19 cellular contexts compared by ENCODE assay signal in the genomic region with DNA sequence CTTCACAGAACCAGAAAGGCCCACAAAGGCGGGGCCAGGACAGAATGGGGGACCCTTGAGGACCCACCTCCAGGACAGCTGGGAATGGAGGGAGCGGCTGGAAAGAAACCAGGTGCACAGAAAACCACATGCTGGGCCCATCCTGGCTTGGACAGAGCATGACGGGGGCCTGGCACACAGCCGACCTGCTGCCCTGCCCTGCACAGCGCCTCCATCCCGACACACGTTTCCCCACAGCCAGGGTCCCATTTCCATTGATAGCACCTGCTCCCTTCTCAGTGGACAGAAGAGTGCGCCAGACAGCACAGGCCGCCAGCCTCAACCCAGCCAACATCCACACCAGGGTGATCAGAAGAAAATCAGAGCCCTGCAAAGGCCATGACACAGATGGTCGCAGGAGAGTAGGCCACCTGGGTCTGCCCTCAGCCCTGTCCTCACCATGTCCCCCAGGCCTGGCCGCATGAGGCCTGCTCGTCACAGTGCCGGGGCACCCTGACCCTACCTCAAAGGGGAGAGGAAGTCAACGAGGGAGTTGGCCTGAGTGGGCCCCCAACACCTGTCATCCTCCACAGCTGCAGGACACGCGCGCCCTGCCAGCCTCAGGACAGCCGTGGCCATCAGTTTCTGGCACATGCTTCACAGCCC. TPM values are rescaled to one million over a fixed set of nuclear protein-coding genes. Genes with fewer than 3 reads are reported as not detected.
DNase-seq lines count a peak whose midpoint lies in the region; ATAC-seq and TF ChIP-seq lines count a peak whose summit lies in the region.
"Had no signal": no experiment of that assay in that cellular context is flagged by ENCODE, and none has a peak within 500 bp of the region (broad histone marks: within the 10 kb centered on the region; RNA-seq: fewer than 3 reads in every experiment).

No MANE protein-coding gene starts in this region.

- H3K9me3 ChIP-seq in upper lobe of left lung, result no peaks in the 10 kb centered on the region

- ATAC-seq in activated CD4-positive, alpha-beta T cell treated with anti-CD3 and anti-CD28 coated beads for 36 hours, result no peak
- no peak for ATAC-seq in central memory CD8-positive, alpha-beta T cell (replicated peaks; ENCODE audit: extremely low read depth, poor library complexity, severe bottlenecking)
- peak in 1 of 2 donors; percentile 52 for ATAC-seq in upper lobe of left lung (ENCODE audit: low FRiP score in 2 of 2)
- no peak for ATAC-seq in GM19395 (IDR thresholded peaks at IDR 0.05; ENCODE audit: unreplicated experiment)

- peaks cover 35% of the 10 kb centered on the region for H3K36me3 Mint-ChIP-seq in activated CD4-positive, alpha-beta T cell treated with anti-CD3 and anti-CD28 coated beads for 36 hours (ENCODE audit: low read depth)
- H3K36me3 Mint-ChIP-seq in activated CD4-positive, alpha-beta T cell treated with anti-CD3 and anti-CD28 coated beads, Interleukin-2, amount 10 ng/mL, durations not matched to agents 24 days and 14 days (ENCODE audit: low read depth), result peaks cover 49% of the 10 kb centered on the region
- peaks cover 82% of the 10 kb centered on the region for H3K36me3 Mint-ChIP-seq in central memory CD8-positive, alpha-beta T cell (ENCODE audit: insufficient read depth)

- H3K4me1 Mint-ChIP-seq in activated CD4-positive, alpha-beta T cell treated with anti-CD3 and anti-CD28 coated beads for 36 hours, result peaks cover 5% of the 10 kb centered on the region
- H3K4me1 Mint-ChIP-seq in activated CD4-positive, alpha-beta T cell treated with anti-CD3 and anti-CD28 coated beads, Interleukin-2, amount 10 ng/mL, durations not matched to agents 24 days and 14 days, result peaks cover 10% of the 10 kb centered on the region
- H3K4me1 Mint-ChIP-seq in central memory CD8-positive, alpha-beta T cell, result peaks cover 56% of the 10 kb centered on the region

- peaks cover 29 to 83% (median 64%) of the 10 kb centered on the region in 4 donors for H3K36me3 ChIP-seq in upper lobe of left lung

- H3K9me3 Mint-ChIP-seq in activated CD4-positive, alpha-beta T cell treated with anti-CD3 and anti-CD28 coated beads for 36 hours (ENCODE audit: low read depth), result no peaks in the 10 kb centered on the region
- no peaks in the 10 kb centered on the region for H3K9me3 Mint-ChIP-seq in activated CD4-positive, alpha-beta T cell treated with anti-CD3 and anti-CD28 coated beads, Interleukin-2, amount 10 ng/mL, durations not matched to agents 24 days and 14 days
- H3K9me3 Mint-ChIP-seq in central memory CD8-positive, alpha-beta T cell, result no peaks in the 10 kb centered on the region

- H3K27ac Mint-ChIP-seq in activated CD4-positive, alpha-beta T cell treated with anti-CD3 and anti-CD28 coated beads for 36 hours, result peak overlapping the region; percentile 60
- H3K27ac Mint-ChIP-seq in activated CD4-positive, alpha-beta T cell treated with anti-CD3 and anti-CD28 coated beads, Interleukin-2, amount 10 ng/mL, durations not matched to agents 24 days and 14 days, result no peak overlapping the region
- H3K27ac Mint-ChIP-seq in central memory CD8-positive, alpha-beta T cell (ENCODE audit: low read depth), result peak overlapping the region; percentile 65

- no peaks in the 10 kb centered on the region for H3K27me3 ChIP-seq in upper lobe of left lung

- H3K4me3 ChIP-seq in upper lobe of left lung, result no peak overlapping the region
- H3K4me3 ChIP-seq: SK-N-MC had no signal

- POLR2A ChIA-PET in activated CD4-positive, alpha-beta T cell treated with anti-CD3 and anti-CD28 coated beads for 36 hours (lab: Charles Lee), result no interaction called here

- no peak overlapping the region for H3K4me3 Mint-ChIP-seq in activated CD4-positive, alpha-beta T cell treated with anti-CD3 and anti-CD28 coated beads for 36 hours
- no peak overlapping the region for H3K4me3 Mint-ChIP-seq in activated CD4-positive, alpha-beta T cell treated with anti-CD3 and anti-CD28 coated beads, Interleukin-2, amount 10 ng/mL, durations not matched to agents 24 days and 14 days
- H3K4me3 Mint-ChIP-seq in central memory CD8-positive, alpha-beta T cell, result no peak overlapping the region

- CTCF ChIA-PET in activated CD4-positive, alpha-beta T cell treated with anti-CD3 and anti-CD28 coated beads for 36 hours (lab: Charles Lee), result interaction anchor here (1.0 kb wide), 1 partner anchor 11 kb away, joined by 3 read pairs; no protein-coding TSS in a partner anchor

- H3K27ac ChIP-seq in upper lobe of left lung, result peak overlapping the region; percentile 8 to 86 (median 60)
- H3K27ac ChIP-seq: 22Rv1, KMS-11, SK-N-MC had no signal

- no peak for TF ChIP-seq POLR2A in upper lobe of left lung (IDR thresholded peaks at IDR 0.05)

- TF ChIP-seq CTCF in upper lobe of left lung (IDR thresholded peaks at IDR 0.05), result no peak

- WGBS in upper lobe of left lung, 2 donors, result 86 to 91% methylated on average over 7 to 18 of the region's 18 CpGs

- H3K27me3 Mint-ChIP-seq in activated CD4-positive, alpha-beta T cell treated with anti-CD3 and anti-CD28 coated beads for 36 hours, result no peaks in the 10 kb centered on the region
- H3K27me3 Mint-ChIP-seq in activated CD4-positive, alpha-beta T cell treated with anti-CD3 and anti-CD28 coated beads, Interleukin-2, amount 10 ng/mL, durations not matched to agents 24 days and 14 days, result no peaks in the 10 kb centered on the region
- no peaks in the 10 kb centered on the region for H3K27me3 Mint-ChIP-seq in central memory CD8-positive, alpha-beta T cell

- H3K4me1 ChIP-seq in upper lobe of left lung, result peaks cover 17 to 42% (median 35%) of the 10 kb centered on the region in 4 donors

- no peak for TF ChIP-seq EP300 in upper lobe of left lung (IDR thresholded peaks at IDR 0.05)

- intact Hi-C loops in activated CD4-positive, alpha-beta T cell treated with anti-CD3 and anti-CD28 coated beads for 36 hours (cut with DNase I, micrococcal nuclease), result no loop called here
- intact Hi-C loops in activated CD4-positive, alpha-beta T cell treated with anti-CD3 and anti-CD28 coated beads, Interleukin-2, amount 10 ng/mL, durations not matched to agents 24 days and 14 days (cut with micrococcal nuclease), result no loop called here

- no peak for DNase-seq in activated CD4-positive, alpha-beta T cell treated with anti-CD3 and anti-CD28 coated beads for 36 hours
- no peak for DNase-seq in activated CD4-positive, alpha-beta T cell treated with anti-CD3 and anti-CD28 coated beads, Interleukin-2, amount 10 ng/mL, durations not matched to agents 24 days and 14 days
- no peak for DNase-seq in central memory CD8-positive, alpha-beta T cell (ENCODE audit: low spot score in 2 of 2)
- DNase-seq in myocyte (ENCODE audit: low read depth) (peak; percentile 38), upper lobe of left lung (peak in 1 of 2 donors; percentile 68), NCI-H1105 treated with DMSO at 0.1 percent for 48 hours (lab: John Stamatoyannopoulos, UW) (no peak), NCI-H1694 (lab: John Stamatoyannopoulos, UW) (no peak)
- DNase-seq: COR-L47, GDM1, GOT3, MV-4-11, NCI-H1417, NCI-H187 treated with DMSO at 0.1 percent for 48 hours, NCI-H2227 treated with DMSO at 0.1 percent for 48 hours, NCI-H524 had no signal

RNA-seq across cellular contexts. Expression of a gene that starts 28.1 kb away (rescaled TPM):
- 10 to 100 TPM; 22.1 to 23.6 TPM for total RNA-seq in activated CD4-positive, alpha-beta T cell treated with anti-CD3 and anti-CD28 coated beads for 36 hours
- total RNA-seq in activated CD4-positive, alpha-beta T cell treated with anti-CD3 and anti-CD28 coated beads, Interleukin-2, amount 10 ng/mL, durations not matched to agents 24 days and 14 days, result 36.2 and 43.2 TPM in 2 replicates
- total RNA-seq in myocyte (20.1 and 21.4 TPM in 2 replicates), upper lobe of left lung (100 to 1,000 TPM in 1 of 6 donors, 10 to 100 TPM in 5; 38.9 to 141 (median 43.0) TPM)
- polyA plus RNA-seq in myocyte (2012), result 15.5 TPM

RNA-seq across cellular contexts. Expression of a gene that starts 54.1 kb away (rescaled TPM):
- total RNA-seq in activated CD4-positive, alpha-beta T cell treated with anti-CD3 and anti-CD28 coated beads for 36 hours, result 10 to 100 TPM; 17.3 to 17.4 TPM
- total RNA-seq in activated CD4-positive, alpha-beta T cell treated with anti-CD3 and anti-CD28 coated beads, Interleukin-2, amount 10 ng/mL, durations not matched to agents 24 days and 14 days, result 18.2 and 19.8 TPM in 2 replicates
- 13.1 and 15.3 TPM in 2 replicates for total RNA-seq in myocyte
- 7.8 TPM for polyA plus RNA-seq in myocyte (2012)
- total RNA-seq in upper lobe of left lung, result 10 to 100 TPM; 10.8 to 19.9 (median 15.5) TPM
